ENCODE assay signal across 21 cellular contexts in genomic region chr7:148222716-148223115, GRCh38.
"Had no signal": no experiment of that assay in that cellular context is flagged by ENCODE, and none has a peak within 500 bp of the region (broad histone marks: within the 10 kb centered on the region; RNA-seq: fewer than 3 reads in every experiment).

No MANE protein-coding gene starts in this region.

- H3K27ac ChIP-seq: KMS-11, SJCRH30 had no signal

- H3K9me3 ChIP-seq: SJCRH30 had no signal

- H3K36me3 ChIP-seq: SJCRH30 had no signal

- H3K27me3 ChIP-seq: SJCRH30 had no signal

- H3K4me3 ChIP-seq: K562, SJCRH30 had no signal

- H3K4me2 ChIP-seq: KMS-11 had no signal

- DNase-seq: Kasumi-1, MM.1S, MV-4-11, NCI-H1048, NCI-H1105, NCI-H1417, NCI-H1436 treated with DMSO at 0.1 percent for 48 hours, NCI-H1694, NCI-H187 treated with DMSO at 0.1 percent for 48 hours, NCI-H2081 treated with DMSO at 0.1 percent for 48 hours, NCI-H2171, NCI-H345, NCI-H446 treated with DMSO at 0.1 percent for 48 hours, NCI-H524, NCI-H526 treated with DMSO at 0.1 percent for 48 hours, NCI-H774, Right ventricle myocardium superior, RPMI8226, SJCRH30 had no signal

- ATAC-seq: K562 had no signal

- H3K9ac ChIP-seq: KMS-11 had no signal
